ENCODE assay signal across 20 cellular contexts in the genomic region with DNA sequence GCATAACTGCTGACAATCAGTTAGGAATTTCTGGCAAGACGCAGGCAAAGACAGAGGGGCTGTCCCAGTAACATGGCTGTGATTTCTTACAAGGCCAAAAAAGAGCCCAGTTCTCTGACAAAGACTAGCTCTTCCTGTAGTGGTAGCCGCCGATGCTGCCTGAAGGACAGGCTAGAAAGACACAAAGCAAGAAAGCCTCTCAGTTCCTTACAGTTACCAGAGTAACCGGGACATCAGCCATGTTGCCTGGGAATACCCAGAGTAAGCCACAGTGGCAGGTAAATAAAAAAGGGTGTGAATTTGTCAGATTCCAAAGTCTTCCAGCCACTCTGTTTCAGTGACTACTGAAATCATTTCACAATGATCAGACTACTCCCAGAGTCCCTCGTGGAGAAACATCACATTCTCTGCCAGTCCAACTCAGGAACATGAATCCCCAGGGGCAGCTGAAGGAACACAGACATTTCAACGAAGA.
A peak's percentile ranks its signal among the peaks of the same experiment; 100 is the strongest.
DNase-seq lines count a peak whose midpoint lies in the region; ATAC-seq and TF ChIP-seq lines count a peak whose summit lies in the region.
"Had no signal": no experiment of that assay in that cellular context is flagged by ENCODE, and none has a peak within 500 bp of the region (broad histone marks: within the 10 kb centered on the region; RNA-seq: fewer than 3 reads in every experiment).

No MANE protein-coding gene starts in this region.

- no peak for TF ChIP-seq POLR2A in gastrocnemius medialis (IDR thresholded peaks at IDR 0.05)

- H3K27ac ChIP-seq in left ventricle myocardium inferior (replicated peaks) (peak overlapping the region; percentile 78), gastrocnemius medialis (peak overlapping the region; percentile 54 to 67 (median 64))
- no peak overlapping the region for H3K27ac ChIP-seq in CD8-positive, alpha-beta memory T cell (ENCODE audit: low read depth, low read length)
- H3K27ac ChIP-seq: ovary, SJSA1 had no signal

- H3K27ac Mint-ChIP-seq in CD8-positive, alpha-beta memory T cell, result no peak overlapping the region
- H3K27ac Mint-ChIP-seq: activated naive CD4-positive, alpha-beta T cell treated with anti-CD3 and anti-CD28 coated beads, Interleukin-2, amount 50 U/mL, for 72 hours; CD4-positive, alpha-beta memory T cell; H9 had no signal

- TF ChIP-seq CTCF in left ventricle myocardium inferior (IDR thresholded peaks at IDR 0.05; ENCODE audit: borderline replicate concordance), result no peak
- TF ChIP-seq CTCF in gastrocnemius medialis (IDR thresholded peaks at IDR 0.05 in 4 of 5, conservative IDR thresholded peaks at IDR 0.05 in 1 of 5), result no peak

- CTCF ChIA-PET in CD8-positive, alpha-beta memory T cell (lab: Charles Lee), result no interaction called here

- no peaks in the 10 kb centered on the region for H3K36me3 Mint-ChIP-seq in CD8-positive, alpha-beta memory T cell
- H3K36me3 Mint-ChIP-seq: activated naive CD4-positive, alpha-beta T cell treated with anti-CD3 and anti-CD28 coated beads, Interleukin-2, amount 50 U/mL, for 72 hours; CD4-positive, alpha-beta memory T cell had no signal

- intact Hi-C loops in Right ventricle myocardium inferior (cut with DNase I), result no loop called here
- intact Hi-C loops in cardiac septum (cut with DNase I), result no loop called here
- intact Hi-C loops in left ventricle myocardium inferior (cut with micrococcal nuclease), result no loop called here
- intact Hi-C loops in gastrocnemius medialis (cut with DNase I; ENCODE audit: low total_unique reads), result no loop called here

- POLR2A ChIA-PET in CD8-positive, alpha-beta memory T cell (lab: Charles Lee), result no interaction called here

- H3K27me3 Mint-ChIP-seq in CD8-positive, alpha-beta memory T cell, result no peaks in the 10 kb centered on the region
- H3K27me3 Mint-ChIP-seq: CD4-positive, alpha-beta memory T cell had no signal

- H3K4me3 ChIP-seq in left ventricle myocardium inferior (peak overlapping the region; percentile 18), gastrocnemius medialis (no peak overlapping the region)
- no peak overlapping the region for H3K4me3 ChIP-seq in CD8-positive, alpha-beta memory T cell (ENCODE audit: low read length)
- H3K4me3 ChIP-seq: ovary, SJSA1 had no signal

- in situ Hi-C loops in gastrocnemius medialis (cut with MboI; ENCODE audit: low sequenced_read_pairs in 4 of 4), result no loop called here

- H3K4me3 Mint-ChIP-seq in CD8-positive, alpha-beta memory T cell, result no peak overlapping the region
- H3K4me3 Mint-ChIP-seq: CD4-positive, alpha-beta memory T cell; H9 had no signal

- DNase-seq in Right ventricle myocardium inferior (ENCODE audit: missing footprints), result no peak
- DNase-seq in cardiac septum (ENCODE audit: low spot score), result no peak
- no peak for DNase-seq in left ventricle myocardium inferior
- DNase-seq in gastrocnemius medialis, result peak; percentile 24 to 49
- DNase-seq in CD8-positive, alpha-beta memory T cell, result no peak
- DNase-seq in superior temporal gyrus (ENCODE audit: extremely low spot score), result no peak
- no peak for DNase-seq in activated T-cell treated with anti-CD3 and anti-CD28 coated beads, Interleukin-2, amount 50 U/mL, for 48 hours
- DNase-seq: activated CD4-positive, alpha-beta T cell treated with anti-CD3 and anti-CD28 coated beads for 48 hours; activated T-cell treated with anti-CD3 and anti-CD28 coated beads for 4 hours; CD4-positive, alpha-beta memory T cell; EL; H9; Kasumi-1; NCI-H146; NCI-H345; stimulated activated CD4-positive, alpha-beta T cell treated with anti-CD3 and anti-CD28 coated beads, Interleukin-12 subunit alpha, Interleukin-12 subunit beta, amount 100 ng/mL, for 4 hours had no signal

- H3K4me1 Mint-ChIP-seq in CD8-positive, alpha-beta memory T cell, result no peaks in the 10 kb centered on the region
- H3K4me1 Mint-ChIP-seq: CD4-positive, alpha-beta memory T cell had no signal

- H3K9me3 Mint-ChIP-seq in CD8-positive, alpha-beta memory T cell, result peaks cover 0 to 7% (median 2%) of the 10 kb centered on the region in 5 donors
- H3K9me3 Mint-ChIP-seq: H9 had no signal

- H3K4me1 ChIP-seq in left ventricle myocardium inferior (peaks cover 38% of the 10 kb centered on the region), gastrocnemius medialis (no peaks in the 10 kb centered on the region)
- no peaks in the 10 kb centered on the region for H3K4me1 ChIP-seq in CD8-positive, alpha-beta memory T cell (ENCODE audit: insufficient read depth, low read length)

- H3K27me3 ChIP-seq in left ventricle myocardium inferior (ENCODE audit: low read depth) (no peaks in the 10 kb centered on the region), gastrocnemius medialis (no peaks in the 10 kb centered on the region)
- no peaks in the 10 kb centered on the region for H3K27me3 ChIP-seq in CD8-positive, alpha-beta memory T cell (ENCODE audit: insufficient read depth, low read length, poor library complexity, severe bottlenecking)
- H3K27me3 ChIP-seq: ovary, SJSA1 had no signal

- H3K9me3 ChIP-seq in left ventricle myocardium inferior (replicated peaks) (peaks cover 6% of the 10 kb centered on the region), gastrocnemius medialis (no peaks in the 10 kb centered on the region)
- no peaks in the 10 kb centered on the region for H3K9me3 ChIP-seq in CD8-positive, alpha-beta memory T cell (ENCODE audit: low read length)
- H3K9me3 ChIP-seq: ovary, SJSA1 had no signal

- peak; percentile 85 for ATAC-seq in Right ventricle myocardium inferior
- ATAC-seq in gastrocnemius medialis, result peak; percentile 86 to 91
- ATAC-seq in GM21528 (IDR thresholded peaks at IDR 0.05; ENCODE audit: low FRiP score, unreplicated experiment), result no peak
- ATAC-seq: activated naive CD4-positive, alpha-beta T cell treated with anti-CD3 and anti-CD28 coated beads, Interleukin-2, amount 50 U/mL, for 72 hours had no signal

- H3K36me3 ChIP-seq in left ventricle myocardium inferior (no peaks in the 10 kb centered on the region), gastrocnemius medialis (no peaks in the 10 kb centered on the region)
- no peaks in the 10 kb centered on the region for H3K36me3 ChIP-seq in CD8-positive, alpha-beta memory T cell (ENCODE audit: insufficient read depth, low read length)
- H3K36me3 ChIP-seq: ovary, SJSA1 had no signal

Comparison
In these comparisons a context has a peak if more than half of its experiments do, and no peak if none do; other contexts are left out.
1. DNase-seq: peak in gastrocnemius medialis (2 of 2); none in Right ventricle myocardium inferior (single experiment), cardiac septum (single experiment), left ventricle myocardium inferior (single experiment), CD8-positive, alpha-beta memory T cell (0 of 5), superior temporal gyrus (single experiment) and activated T-cell treated with anti-CD3 and anti-CD28 coated beads, Interleukin-2, amount 50 U/mL, for 48 hours (0 of 2).